Comparison of ENCODE assay signal across 9 cellular contexts in the genomic region with DNA sequence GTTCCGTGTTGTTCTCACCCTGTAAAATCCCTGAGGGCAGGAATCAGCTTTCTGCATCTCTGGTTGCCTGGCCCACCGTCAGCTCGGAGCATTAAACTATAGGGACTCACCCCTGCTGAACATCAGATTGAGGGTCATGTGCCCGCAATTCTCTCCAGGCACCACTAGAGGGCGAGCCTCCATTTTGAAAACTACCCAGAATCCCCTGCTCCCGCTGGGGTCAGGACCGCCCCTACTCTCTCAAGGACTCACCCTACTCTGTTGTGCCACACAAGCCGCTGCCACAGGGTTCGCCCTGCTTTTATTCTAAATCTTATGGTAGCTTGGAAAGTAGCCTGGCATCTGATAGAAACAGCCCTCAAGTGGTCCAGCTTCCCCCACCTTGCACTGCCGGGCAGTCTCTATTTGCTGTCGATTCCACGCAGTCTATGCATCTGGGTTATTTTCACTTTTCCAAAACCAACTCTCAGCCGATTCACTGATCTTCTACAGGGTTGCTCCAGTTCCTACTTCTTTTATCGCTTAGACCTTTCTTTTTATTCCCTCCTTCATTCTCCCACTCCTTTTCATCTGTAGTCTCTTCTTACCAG.
DNase-seq lines count a peak whose midpoint lies in the region; ATAC-seq, FAIRE-seq and TF ChIP-seq lines count a peak whose summit lies in the region.
"Had no signal": no experiment of that assay in that cellular context is flagged by ENCODE, and none has a peak within 500 bp of the region (broad histone marks: within the 10 kb centered on the region; RNA-seq: fewer than 3 reads in every experiment).

No MANE protein-coding gene starts in this region.

- no peaks in the 10 kb centered on the region for H3K27me3 Mint-ChIP-seq in activated naive CD8-positive, alpha-beta T cell treated with anti-CD3 and anti-CD28 coated beads for 36 hours
- peaks cover 2% of the 10 kb centered on the region for H3K27me3 Mint-ChIP-seq in memory B cell

- H3K27me3 ChIP-seq in DND-41 (ENCODE audit: insufficient read depth, low read length, poor library complexity): no peaks in the 10 kb centered on the region
- peaks cover 2% of the 10 kb centered on the region for H3K27me3 ChIP-seq in suprapubic skin

- no peak overlapping the region for H3K4me3 Mint-ChIP-seq in activated naive CD8-positive, alpha-beta T cell treated with anti-CD3 and anti-CD28 coated beads for 36 hours
- no peak overlapping the region for H3K4me3 Mint-ChIP-seq in memory B cell
- H3K4me3 Mint-ChIP-seq: naive thymus-derived CD8-positive, alpha-beta T cell had no signal

- WGBS in suprapubic skin: 95% methylated on average over 14 of the region's 14 CpGs

- TF ChIP-seq CTCF in DND-41 (IDR thresholded peaks at IDR 0.05; ENCODE audit: borderline replicate concordance, extremely low read depth, low read length, poor library complexity, severe bottlenecking): peak; percentile 72
- peak in 1 of 2 donors; percentile 47 for TF ChIP-seq CTCF in suprapubic skin (IDR thresholded peaks at IDR 0.05)

- H3K4me1 ChIP-seq in DND-41 (ENCODE audit: insufficient read depth, low read length): no peaks in the 10 kb centered on the region
- no peaks in the 10 kb centered on the region for H3K4me1 ChIP-seq in suprapubic skin

- H3K4me3 ChIP-seq in DND-41 (ENCODE audit: low read depth in 1 of 2, low read length in 2 of 2) (no peak overlapping the region), suprapubic skin (no peak overlapping the region)

- H3K9me3 Mint-ChIP-seq in activated naive CD8-positive, alpha-beta T cell treated with anti-CD3 and anti-CD28 coated beads for 36 hours: no peaks in the 10 kb centered on the region
- no peaks in the 10 kb centered on the region for H3K9me3 Mint-ChIP-seq in memory B cell
- H3K9me3 Mint-ChIP-seq: naive thymus-derived CD8-positive, alpha-beta T cell had no signal

- no peak for TF ChIP-seq EP300 in suprapubic skin (IDR thresholded peaks at IDR 0.05)

- H3K27ac ChIP-seq in DND-41 (ENCODE audit: low read length) (no peak overlapping the region), suprapubic skin (no peak overlapping the region)

- FAIRE-seq in HTR-8/SVneo (lab: Jason Lieb, UNC): no peak

- ATAC-seq in DND-41 (ENCODE audit: insufficient read depth, low read depth): peak; percentile 40; the same call in 1 of the 3 replicates
- ATAC-seq in GM19438 (IDR thresholded peaks at IDR 0.05; ENCODE audit: low read depth, unreplicated experiment): peak; percentile 83
- ATAC-seq in memory B cell (ENCODE audit: low read depth): peak; percentile 55
- ATAC-seq: naive thymus-derived CD8-positive, alpha-beta T cell had no signal

- DNase-seq in DND-41 (peak; percentile 20), HTR-8/SVneo (ENCODE audit: insufficient read length, low spot score) (peak; percentile 18), memory B cell (ENCODE audit: low spot score in 2 of 2) (peak in 1 of 2 donors; percentile 7), suprapubic skin (ENCODE audit: low spot score in 2 of 2) (no peak), NCI-H1930 (lab: John Stamatoyannopoulos, UW) (no peak), NCI-H2081 (lab: John Stamatoyannopoulos, UW) (no peak)
- peak; percentile 36 for DNase-seq in activated naive CD8-positive, alpha-beta T cell treated with anti-CD3 and anti-CD28 coated beads for 36 hours

- H2AFZ ChIP-seq in DND-41 (ENCODE audit: low read depth, low read length): no peak overlapping the region

- H3K79me2 ChIP-seq in DND-41 (ENCODE audit: insufficient read depth, low read length): no peaks in the 10 kb centered on the region

- H3K36me3 Mint-ChIP-seq in activated naive CD8-positive, alpha-beta T cell treated with anti-CD3 and anti-CD28 coated beads for 36 hours: peaks cover 2% of the 10 kb centered on the region
- no peaks in the 10 kb centered on the region for H3K36me3 Mint-ChIP-seq in memory B cell
- H3K36me3 Mint-ChIP-seq: naive thymus-derived CD8-positive, alpha-beta T cell had no signal

- TF ChIP-seq POLR2A in suprapubic skin (IDR thresholded peaks at IDR 0.05): no peak

- H3K9me3 ChIP-seq in DND-41 (ENCODE audit: insufficient read depth, low read length, severe bottlenecking) (no peaks in the 10 kb centered on the region), suprapubic skin (no peaks in the 10 kb centered on the region)

- no peak overlapping the region for H3K9ac ChIP-seq in DND-41 (ENCODE audit: low read depth, low read length)

- no peaks in the 10 kb centered on the region for H3K4me1 Mint-ChIP-seq in activated naive CD8-positive, alpha-beta T cell treated with anti-CD3 and anti-CD28 coated beads for 36 hours
- H3K4me1 Mint-ChIP-seq in memory B cell: peaks cover 3% of the 10 kb centered on the region

- no peaks in the 10 kb centered on the region for H3K36me3 ChIP-seq in DND-41 (ENCODE audit: insufficient read depth, low read length)
- no peaks in the 10 kb centered on the region for H3K36me3 ChIP-seq in suprapubic skin

- no peak overlapping the region for H3K4me2 ChIP-seq in DND-41 (ENCODE audit: insufficient read depth, low read length)

- H4K20me1 ChIP-seq in DND-41 (ENCODE audit: insufficient read depth, low read length): no peaks in the 10 kb centered on the region

- H3K27ac Mint-ChIP-seq in activated naive CD8-positive, alpha-beta T cell treated with anti-CD3 and anti-CD28 coated beads for 36 hours: no peak overlapping the region
- H3K27ac Mint-ChIP-seq in memory B cell: no peak overlapping the region
- H3K27ac Mint-ChIP-seq: naive thymus-derived CD8-positive, alpha-beta T cell had no signal

Comparison
In these comparisons a context has a peak if more than half of its experiments do, and no peak if none do; other contexts are left out.
1. DNase-seq: peak in DND-41 (single experiment), HTR-8/SVneo (single experiment) and activated naive CD8-positive, alpha-beta T cell treated with anti-CD3 and anti-CD28 coated beads for 36 hours (single experiment); none in suprapubic skin (0 of 2), NCI-H1930 (0 of 2) and NCI-H2081 (0 of 2).
2. Peak in every context shown above with its lines, with median percentiles within 50 percentile points of each other: ATAC-seq.